In genomic region chr14:20427231-20428009, GRCh38 we compare ENCODE assay signal across 1 cellular context.
TF ChIP-seq lines count a peak whose summit lies in the region.

No MANE protein-coding gene starts in this region.

TF ChIP-seq in HEK293, 187 proteins besides CTCF, POLR2A, EP300 and RAD21 (continued from another document):
- TF ChIP-seq, protein P1, sequence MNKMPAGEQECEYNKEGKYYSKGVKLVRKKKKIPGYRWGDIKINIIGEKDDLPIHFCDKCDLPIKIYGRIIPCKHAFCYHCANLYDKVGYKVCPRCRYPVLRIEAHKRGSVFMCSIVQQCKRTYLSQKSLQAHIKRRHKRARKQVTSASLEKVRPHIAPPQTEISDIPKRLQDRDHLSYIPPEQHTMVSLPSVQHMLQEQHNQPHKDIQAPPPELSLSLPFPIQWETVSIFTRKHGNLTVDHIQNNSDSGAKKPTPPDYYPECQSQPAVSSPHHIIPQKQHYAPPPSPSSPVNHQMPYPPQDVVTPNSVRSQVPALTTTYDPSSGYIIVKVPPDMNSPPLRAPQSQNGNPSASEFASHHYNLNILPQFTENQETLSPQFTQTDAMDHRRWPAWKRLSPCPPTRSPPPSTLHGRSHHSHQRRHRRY (tag by site-specific recombination; IDR thresholded peaks at IDR 0.05): no peak
